ENCODE assay signal across 10 cellular contexts in genomic region chr10:1643161-1643910, GRCh38.
DNase-seq lines count a peak whose midpoint lies in the region; ATAC-seq and TF ChIP-seq lines count a peak whose summit lies in the region.
"Had no signal": no experiment of that assay in that cellular context is flagged by ENCODE, and none has a peak within 500 bp of the region (broad histone marks: within the 10 kb centered on the region; RNA-seq: fewer than 3 reads in every experiment).

No MANE protein-coding gene starts in this region.

- peak overlapping the region; percentile 81 for H3K27ac Mint-ChIP-seq in activated CD4-positive, alpha-beta memory T cell treated with anti-CD3 and anti-CD28 coated beads for 36 hours
- H3K27ac Mint-ChIP-seq in activated CD4-positive, alpha-beta memory T cell treated with anti-CD3 and anti-CD28 coated beads, Interleukin-2, amount 10 ng/mL, durations not matched to agents 7 days and 5 days = no peak overlapping the region
- H3K27ac Mint-ChIP-seq in activated T-helper 17 cell treated with anti-CD3 and anti-CD28 coated beads, Interleukin-2, amount 50 U/mL, for 72 hours = no peak overlapping the region

- no peak overlapping the region for H3K4me3 Mint-ChIP-seq in activated CD4-positive, alpha-beta memory T cell treated with anti-CD3 and anti-CD28 coated beads for 36 hours
- H3K4me3 Mint-ChIP-seq in activated CD4-positive, alpha-beta memory T cell treated with anti-CD3 and anti-CD28 coated beads, Interleukin-2, amount 10 ng/mL, durations not matched to agents 7 days and 5 days = no peak overlapping the region
- no peak overlapping the region for H3K4me3 Mint-ChIP-seq in activated T-helper 17 cell treated with anti-CD3 and anti-CD28 coated beads, Interleukin-2, amount 50 U/mL, for 72 hours

- CTCF ChIA-PET in activated CD4-positive, alpha-beta memory T cell treated with anti-CD3 and anti-CD28 coated beads for 36 hours (lab: Charles Lee) = no interaction called here
- CTCF ChIA-PET in activated CD4-positive, alpha-beta memory T cell treated with anti-CD3 and anti-CD28 coated beads, Interleukin-2, amount 10 ng/mL, durations not matched to agents 7 days and 5 days (lab: Charles Lee) = no interaction called here

- WGBS in esophagus muscularis mucosa = 49% methylated on average over 11 of the region's 11 CpGs

- no peak for TF ChIP-seq POLR2A in esophagus muscularis mucosa (IDR thresholded peaks at IDR 0.05; ENCODE audit: low read depth)

- no peak overlapping the region for H3K27ac ChIP-seq in esophagus muscularis mucosa (replicated peaks in 1 of 4)
- H3K27ac ChIP-seq: BLaER1 treated with 17β-estradiol and CSF1 and Interleukin-3, amounts not matched to agents 10 nM and 100 nM had no signal

- no peaks in the 10 kb centered on the region for H3K9me3 ChIP-seq in esophagus muscularis mucosa
- H3K9me3 ChIP-seq: BLaER1 treated with 17β-estradiol and CSF1 and Interleukin-3, amounts not matched to agents 10 nM and 100 nM had no signal

- no peaks in the 10 kb centered on the region for H3K36me3 Mint-ChIP-seq in activated CD4-positive, alpha-beta memory T cell treated with anti-CD3 and anti-CD28 coated beads for 36 hours
- no peaks in the 10 kb centered on the region for H3K36me3 Mint-ChIP-seq in activated CD4-positive, alpha-beta memory T cell treated with anti-CD3 and anti-CD28 coated beads, Interleukin-2, amount 10 ng/mL, durations not matched to agents 7 days and 5 days (ENCODE audit: low read depth)
- H3K36me3 Mint-ChIP-seq in activated T-helper 17 cell treated with anti-CD3 and anti-CD28 coated beads, Interleukin-2, amount 50 U/mL, for 72 hours (ENCODE audit: low read depth) = no peaks in the 10 kb centered on the region

- ATAC-seq in HG03103 (IDR thresholded peaks at IDR 0.05; ENCODE audit: low read depth, unreplicated experiment) (peak; percentile 73), GM19035 (IDR thresholded peaks at IDR 0.05; ENCODE audit: unreplicated experiment) (no peak)
- ATAC-seq in activated T-helper 17 cell treated with anti-CD3 and anti-CD28 coated beads, Interleukin-2, amount 50 U/mL, for 72 hours (replicated peaks) = peak; percentile 80

- no peaks in the 10 kb centered on the region for H3K4me1 ChIP-seq in esophagus muscularis mucosa

- peaks cover 0 to 54% (median 0%) of the 10 kb centered on the region in 4 donors for H3K27me3 ChIP-seq in esophagus muscularis mucosa
- H3K27me3 ChIP-seq: BLaER1 treated with 17β-estradiol and CSF1 and Interleukin-3, amounts not matched to agents 10 nM and 100 nM had no signal

- peaks cover 13% of the 10 kb centered on the region for H3K4me1 Mint-ChIP-seq in activated CD4-positive, alpha-beta memory T cell treated with anti-CD3 and anti-CD28 coated beads for 36 hours (ENCODE audit: low read depth)
- peaks cover 4% of the 10 kb centered on the region for H3K4me1 Mint-ChIP-seq in activated CD4-positive, alpha-beta memory T cell treated with anti-CD3 and anti-CD28 coated beads, Interleukin-2, amount 10 ng/mL, durations not matched to agents 7 days and 5 days
- H3K4me1 Mint-ChIP-seq in activated T-helper 17 cell treated with anti-CD3 and anti-CD28 coated beads, Interleukin-2, amount 50 U/mL, for 72 hours = no peaks in the 10 kb centered on the region

- no peak overlapping the region for H3K4me3 ChIP-seq in esophagus muscularis mucosa
- H3K4me3 ChIP-seq: BLaER1 treated with 17β-estradiol and CSF1 and Interleukin-3, amounts not matched to agents 10 nM and 100 nM had no signal

- H3K27me3 Mint-ChIP-seq in activated CD4-positive, alpha-beta memory T cell treated with anti-CD3 and anti-CD28 coated beads for 36 hours = peaks cover 14% of the 10 kb centered on the region
- no peaks in the 10 kb centered on the region for H3K27me3 Mint-ChIP-seq in activated CD4-positive, alpha-beta memory T cell treated with anti-CD3 and anti-CD28 coated beads, Interleukin-2, amount 10 ng/mL, durations not matched to agents 7 days and 5 days
- peaks cover 9% of the 10 kb centered on the region for H3K27me3 Mint-ChIP-seq in activated T-helper 17 cell treated with anti-CD3 and anti-CD28 coated beads, Interleukin-2, amount 50 U/mL, for 72 hours

- no peaks in the 10 kb centered on the region for H3K9me3 Mint-ChIP-seq in activated CD4-positive, alpha-beta memory T cell treated with anti-CD3 and anti-CD28 coated beads for 36 hours
- H3K9me3 Mint-ChIP-seq in activated CD4-positive, alpha-beta memory T cell treated with anti-CD3 and anti-CD28 coated beads, Interleukin-2, amount 10 ng/mL, durations not matched to agents 7 days and 5 days = no peaks in the 10 kb centered on the region
- H3K9me3 Mint-ChIP-seq in activated T-helper 17 cell treated with anti-CD3 and anti-CD28 coated beads, Interleukin-2, amount 50 U/mL, for 72 hours = no peaks in the 10 kb centered on the region

- no peak for TF ChIP-seq EP300 in esophagus muscularis mucosa (IDR thresholded peaks at IDR 0.05)

- POLR2A ChIA-PET in activated CD4-positive, alpha-beta memory T cell treated with anti-CD3 and anti-CD28 coated beads for 36 hours (lab: Charles Lee) = no interaction called here
- POLR2A ChIA-PET in activated CD4-positive, alpha-beta memory T cell treated with anti-CD3 and anti-CD28 coated beads, Interleukin-2, amount 10 ng/mL, durations not matched to agents 7 days and 5 days (lab: Charles Lee) = no interaction called here

- intact Hi-C loops in activated CD4-positive, alpha-beta memory T cell treated with anti-CD3 and anti-CD28 coated beads for 36 hours (cut with micrococcal nuclease) = loop anchor here (2.0 kb wide), 1 partner anchor 533 kb away; no protein-coding TSS in a partner anchor
- intact Hi-C loops in esophagus muscularis mucosa (cut with DNase I) = no loop called here

- no peaks in the 10 kb centered on the region for H3K36me3 ChIP-seq in esophagus muscularis mucosa
- H3K36me3 ChIP-seq: BLaER1 treated with 17β-estradiol and CSF1 and Interleukin-3, amounts not matched to agents 10 nM and 100 nM had no signal

- peak; percentile 56 for DNase-seq in activated CD4-positive, alpha-beta memory T cell treated with anti-CD3 and anti-CD28 coated beads for 36 hours
- DNase-seq in activated CD4-positive, alpha-beta memory T cell treated with anti-CD3 and anti-CD28 coated beads, Interleukin-2, amount 10 ng/mL, durations not matched to agents 7 days and 5 days = no peak
- peak; percentile 30 for DNase-seq in stimulated activated CD8-positive, alpha-beta memory T cell treated with anti-CD3 and anti-CD28 coated beads, Interleukin-4, amount 100 ng/mL, for 48 hours
- DNase-seq in middle frontal gyrus (ENCODE audit: extremely low spot score, low spot score) (no peak), esophagus muscularis mucosa (ENCODE audit: extremely low spot score) (no peak)
- DNase-seq: activated gamma-delta T cell had no signal

- no peak for TF ChIP-seq CTCF in esophagus muscularis mucosa (IDR thresholded peaks at IDR 0.05)

Comparison
In these comparisons a context has a peak if more than half of its experiments do, and no peak if none do; other contexts are left out.
1. DNase-seq: peak in activated CD4-positive, alpha-beta memory T cell treated with anti-CD3 and anti-CD28 coated beads for 36 hours (single experiment) and stimulated activated CD8-positive, alpha-beta memory T cell treated with anti-CD3 and anti-CD28 coated beads, Interleukin-4, amount 100 ng/mL, for 48 hours (single experiment); none in activated CD4-positive, alpha-beta memory T cell treated with anti-CD3 and anti-CD28 coated beads, Interleukin-2, amount 10 ng/mL, durations not matched to agents 7 days and 5 days (single experiment), middle frontal gyrus (single experiment) and esophagus muscularis mucosa (single experiment).